ENCODE assay signal across 8 cellular contexts in genomic region chr3:146543461-146544012, GRCh38. TPM values are rescaled to one million over a fixed set of nuclear protein-coding genes. Genes with fewer than 3 reads are reported as not detected.
A peak's percentile ranks its signal among the peaks of the same experiment; 100 is the strongest.
DNase-seq lines count a peak whose midpoint lies in the region; ATAC-seq, FAIRE-seq and TF ChIP-seq lines count a peak whose summit lies in the region.

No MANE protein-coding gene starts in this region.

- peaks cover 0 to 3% of the 10 kb centered on the region in 2 donors for H3K36me3 Mint-ChIP-seq in activated T-cell treated with anti-CD3 and anti-CD28 coated beads, Interleukin-2, amount 50 U/mL, for 72 hours (ENCODE audit: insufficient read depth in 2 of 2)

- H3K4me2 ChIP-seq in H1 (ENCODE audit: insufficient read depth in 1 of 2, low read depth in 2 of 2, low read length in 2 of 2), result peak overlapping the region; percentile 68 to 76

- H2BK5ac ChIP-seq in H1 (ENCODE audit: low read depth, low read length), result no peak overlapping the region

- H3K27ac ChIP-seq in H1 (ENCODE audit: low read depth, low read length) (no peak overlapping the region), muscle layer of colon (ENCODE audit: low read depth, low read length) (peak overlapping the region; percentile 97)

- no peaks in the 10 kb centered on the region; the same call in 1 of the 2 replicates for H3K23me2 ChIP-seq in H1 (ENCODE audit: low read depth, low read length)

- peaks cover 0 to 5% (median 3%) of the 10 kb centered on the region in 4 experiments; a peak in 2 of 7 replicates for H3K4me1 ChIP-seq in H1 (replicated peaks in 1 of 4; ENCODE audit: control insufficient read depth in 3 of 4, insufficient read depth in 4 of 4, low read length in 3 of 4)
- peaks cover 18% of the 10 kb centered on the region for H3K4me1 ChIP-seq in muscle layer of colon (ENCODE audit: insufficient read depth, low read length)

- CTCF ChIA-PET in H1 (lab: Charles Lee; ENCODE audit: partially characterized antibody), result interaction anchor here (0.7 to 2.4 kb wide), 13 partner anchors 11 to 479 kb away, joined by 3 to 6 read pairs (median 4); no protein-coding TSS in a partner anchor

- no peak overlapping the region for H2BK12ac ChIP-seq in H1 (ENCODE audit: low read depth, low read length)

- no peaks in the 10 kb centered on the region for H3K27me3 ChIP-seq in H1 (replicated peaks in 1 of 4; ENCODE audit: control insufficient read depth in 3 of 4, extremely low read depth in 1 of 4, insufficient read depth in 3 of 4, low read length in 3 of 4)
- no peaks in the 10 kb centered on the region for H3K27me3 ChIP-seq in muscle layer of colon (ENCODE audit: control insufficient read depth in 1 of 2, insufficient read depth in 2 of 2, low read length in 2 of 2)

- 43% methylated on average over 10 of the region's 10 CpGs; no CpG with 5 or more reads in 1 of the 2 experiments for WGBS in H1 (ENCODE audit: extremely low coverage in 1 of 2, insufficient coverage in 1 of 2, insufficient read length in 1 of 2, insufficient replicate concordance in 2 of 2, low coverage in 1 of 2, low lambda C conversion rate in 2 of 2, missing lambda C conversion rate in 1 of 2), 2 experiments

- H4K91ac ChIP-seq in H1 (replicated peaks; ENCODE audit: insufficient read length, low read length), result no peak overlapping the region

- no peak for TF ChIP-seq EP300 in H1 (IDR thresholded peaks at IDR 0.05; ENCODE audit: borderline replicate concordance in 1 of 2, low read depth in 2 of 2, low read length in 2 of 2)

- peaks cover 0 to 9% (median 6%) of the 10 kb centered on the region in 4 experiments; a peak in 5 of 8 replicates for H3K36me3 ChIP-seq in H1 (ENCODE audit: control insufficient read depth in 2 of 4, insufficient read depth in 4 of 4, low read length in 3 of 4)
- no peaks in the 10 kb centered on the region for H3K36me3 ChIP-seq in muscle layer of colon (ENCODE audit: insufficient read depth, low read length)

- H3K79me2 ChIP-seq in H1 (ENCODE audit: control insufficient read depth in 1 of 2, insufficient read depth in 2 of 2, low read length in 2 of 2), result peaks cover 0 to 48% of the 10 kb centered on the region in 2 experiments; a peak in 2 of 4 replicates

- H3K4me3 ChIP-seq in H1 (ENCODE audit: extremely low read depth in 1 of 4, insufficient read depth in 2 of 4, low read depth in 3 of 4, low read length in 4 of 4) (peak overlapping the region; percentile 63 to 84 (median 74)), muscle layer of colon (ENCODE audit: low read depth in 1 of 2, low read length in 2 of 2) (peak overlapping the region; percentile 77 to 90)

- H3K4me3 Mint-ChIP-seq in activated T-cell treated with anti-CD3 and anti-CD28 coated beads, Interleukin-2, amount 50 U/mL, for 72 hours, result peak overlapping the region; percentile 83 to 95

- no peaks in the 10 kb centered on the region for H3K27me3 Mint-ChIP-seq in activated T-cell treated with anti-CD3 and anti-CD28 coated beads, Interleukin-2, amount 50 U/mL, for 72 hours (ENCODE audit: low read depth)

- H3K14ac ChIP-seq in H1 (ENCODE audit: insufficient read length), result no peak overlapping the region

- H2BK20ac ChIP-seq in H1 (ENCODE audit: low read length), result no peak overlapping the region

- H3K4me1 Mint-ChIP-seq in activated T-cell treated with anti-CD3 and anti-CD28 coated beads, Interleukin-2, amount 50 U/mL, for 72 hours (ENCODE audit: low read depth), result peaks cover 67% of the 10 kb centered on the region

- no peak overlapping the region for H2AFZ ChIP-seq in H1 (ENCODE audit: low read length)

- H3K18ac ChIP-seq in H1 (ENCODE audit: extremely low read depth, low read length), result no peak overlapping the region; the same call in 1 of the 2 replicates

- H4K20me1 ChIP-seq in H1 (replicated peaks in 1 of 2; ENCODE audit: control insufficient read depth in 1 of 2, insufficient read depth in 2 of 2, low read length in 2 of 2), result peaks cover 0 to 5% of the 10 kb centered on the region in 2 experiments

- peak overlapping the region; percentile 70 for H3K27ac Mint-ChIP-seq in activated T-cell treated with anti-CD3 and anti-CD28 coated beads, Interleukin-2, amount 50 U/mL, for 72 hours

- H2BK15ac ChIP-seq in H1 (ENCODE audit: low read length), result no peak overlapping the region

- H4K5ac ChIP-seq in H1 (ENCODE audit: insufficient read length, low read depth, low read length), result no peak overlapping the region

- H3K79me1 ChIP-seq in H1 (ENCODE audit: low read depth, low read length), result peaks cover 3% of the 10 kb centered on the region

- no peak overlapping the region for H2BK120ac ChIP-seq in H1 (replicated peaks; ENCODE audit: low read depth, low read length)

- TF ChIP-seq POLR2A in H1 (IDR thresholded peaks at IDR 0.05; ENCODE audit: control extremely low read depth in 1 of 2, low read depth in 2 of 2, low read length in 2 of 2), result no peak

- no peaks in the 10 kb centered on the region for H3K9me3 Mint-ChIP-seq in activated T-cell treated with anti-CD3 and anti-CD28 coated beads, Interleukin-2, amount 50 U/mL, for 72 hours

- H3K56ac ChIP-seq in H1 (replicated peaks; ENCODE audit: insufficient read length, low read depth, low read length), result no peak overlapping the region

- no peak overlapping the region for H3K23ac ChIP-seq in H1 (ENCODE audit: insufficient read length)

- H4K8ac ChIP-seq in H1 (ENCODE audit: extremely low read depth, insufficient read depth, low read length), result no peak overlapping the region

- H3K4ac ChIP-seq in H1 (replicated peaks; ENCODE audit: insufficient read length, low read depth, low read length), result no peak overlapping the region

- H3K9me3 ChIP-seq in H1 (ENCODE audit: insufficient read depth in 2 of 2, low read depth in 1 of 2, low read length in 1 of 2) (peaks cover 7 to 9% of the 10 kb centered on the region in 2 experiments), muscle layer of colon (ENCODE audit: low read length) (no peaks in the 10 kb centered on the region)

- no peak for TF ChIP-seq RAD21 in H1 (IDR thresholded peaks at IDR 0.05 in 1 of 2, conservative IDR thresholded peaks at IDR 0.05 in 1 of 2; ENCODE audit: low read depth in 2 of 2, low read length in 2 of 2)

- no peak for TF ChIP-seq CTCF in H1 (IDR thresholded peaks at IDR 0.05; ENCODE audit: control extremely low read depth in 1 of 3, insufficient read depth in 1 of 3, low read depth in 1 of 3, low read length in 3 of 3)

- DNase-seq in activated T-cell treated with anti-CD3 and anti-CD28 coated beads, Interleukin-2, amount 50 U/mL, for 72 hours, result no peak
- no peak for DNase-seq in activated T-cell treated with anti-CD3 and anti-CD28 coated beads for 4 hours
- DNase-seq in RPMI8226, result peak; percentile 21
- no peak for DNase-seq in H1 (ENCODE audit: low read depth in 1 of 2, low spot score in 2 of 2)
- DNase-seq in NCI-H146 treated with DMSO at 0.1 percent for 48 hours (lab: John Stamatoyannopoulos, UW; ENCODE audit: unreplicated experiment), result no peak
- DNase-seq in T-helper 9 cell, result no peak

- H3K9ac ChIP-seq in H1 (replicated peaks in 1 of 4; ENCODE audit: extremely low read depth in 1 of 4, low read depth in 3 of 4, low read length in 3 of 4) (0 out of 7 replicates have a peak overlapping the region, but pooled peaks of 1 of the 4 experiments have one; percentile 71), muscle layer of colon (ENCODE audit: low read length) (peak overlapping the region; percentile 58)

- POLR2A ChIA-PET in H1 (lab: Charles Lee; ENCODE audit: partially characterized antibody), result interaction anchor here (1.0 to 2.0 kb wide), 5 partner anchors 8 to 25 kb away, joined by 3 to 6 read pairs (median 5); no protein-coding TSS in a partner anchor

- FAIRE-seq in H1 (lab: Jason Lieb, UNC), result no peak

- no peak overlapping the region for H2AK5ac ChIP-seq in H1 (ENCODE audit: low read depth, low read length)

- peak; percentile 4 to 10 for ATAC-seq in activated T-cell treated with anti-CD3 and anti-CD28 coated beads, Interleukin-2, amount 50 U/mL, for 72 hours (replicated peaks in 1 of 2)
- ATAC-seq in HG02981 (IDR thresholded peaks at IDR 0.05; ENCODE audit: unreplicated experiment), result peak; percentile 2

TF ChIP-seq in H1, 55 proteins besides CTCF, POLR2A, EP300 and RAD21:
- TF ChIP-seq ZNF274 (IDR thresholded peaks at IDR 0.05; ENCODE audit: borderline replicate concordance, extremely low read depth, low read length) (no peak), RBBP5 (IDR thresholded peaks at IDR 0.05; ENCODE audit: borderline replicate concordance, low read depth, low read length) (no peak), BRCA1 (IDR thresholded peaks at IDR 0.05; ENCODE audit: low read depth, low read length) (no peak), YY1 (IDR thresholded peaks at IDR 0.05; ENCODE audit: low read depth, low read length) (no peak), KDM4A (IDR thresholded peaks at IDR 0.05; ENCODE audit: low read depth, low read length, severe bottlenecking) (no peak), HDAC6 (IDR thresholded peaks at IDR 0.05; ENCODE audit: low read depth, low read length) (no peak), KDM1A (IDR thresholded peaks at IDR 0.05; ENCODE audit: borderline replicate concordance, low read length) (no peak), TBP (IDR thresholded peaks at IDR 0.05; ENCODE audit: low read depth, low read length) (no peak), RNF2 (IDR thresholded peaks at IDR 0.05; ENCODE audit: borderline replicate concordance, low read depth, low read length, missing control alignments, poor library complexity, severe bottlenecking) (no peak)

RNA-seq across cellular contexts. Expression of gene PLSCR1, which starts 0.9 kb away (rescaled TPM):
- total RNA-seq in activated T-cell treated with anti-CD3 and anti-CD28 coated beads, Interleukin-2, amount 50 U/mL, for 72 hours, result 10 to 100 TPM; 48.7 to 65.5 TPM
- total RNA-seq in H1 (2021; fragmentation: NEBNext Ultra II Directional; extraction: Animal tissue kit (Norgen Biotek cat#: 25700)), result 48.3 and 48.5 TPM in 2 replicates
- 30.4 and 32.2 TPM in 2 replicates for polyA plus RNA-seq in H1 (2011; rRNA removed)
- polyA plus RNA-seq in H1 (2011; cell fraction: cytosol; rRNA removed), result 38.8 TPM
- polyA plus RNA-seq in H1 (2011; cell fraction: nucleus; rRNA removed), result 40.4 TPM
- 27.5 to 38.0 TPM (median 33.7 TPM) in 4 replicates for polyA plus RNA-seq in H1 (2012, experiment 1 of 2)
- polyA plus RNA-seq in H1 (2012, experiment 2 of 2), result 9.5 TPM
- polyA plus RNA-seq in H1 (2013, experiment 1 of 2), result 26.9 TPM
- polyA plus RNA-seq in H1 (2013, experiment 2 of 2), result 27.4 TPM
- polyA minus RNA-seq in H1 (2011; rRNA and poly(A)+ RNA removed), result 25.0 and 32.9 TPM in 2 replicates
- polyA minus RNA-seq in H1 (2011; cell fraction: cytosol; rRNA and poly(A)+ RNA removed), result 19.1 TPM
- polyA minus RNA-seq in H1 (2011; cell fraction: nucleus; rRNA and poly(A)+ RNA removed), result 55.5 TPM
